In the genomic region with DNA sequence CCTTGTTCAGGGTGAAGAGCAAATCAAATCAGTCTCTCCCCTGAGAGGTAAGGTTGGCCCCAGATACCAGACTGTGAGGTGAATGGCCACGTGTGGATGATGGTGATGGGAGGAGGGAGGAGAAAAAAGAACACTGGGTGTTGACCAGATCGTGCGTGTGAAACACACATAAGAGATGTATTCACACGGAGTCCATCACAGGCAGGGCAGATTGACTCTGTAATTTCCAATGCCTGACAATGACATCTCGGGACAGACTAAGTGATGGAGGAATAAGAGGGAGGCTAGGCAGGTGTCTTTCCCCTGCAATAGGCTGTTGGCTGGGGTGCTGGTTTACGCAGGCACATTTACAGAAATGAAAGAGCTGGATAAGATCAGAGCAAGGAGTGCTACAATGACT, we compare ENCODE assay signal across 2 cellular contexts.
TF ChIP-seq lines count a peak whose summit lies in the region.

No MANE protein-coding gene starts in this region.

TF ChIP-seq in GM23338, 12 proteins besides CTCF, POLR2A, EP300 and RAD21 (continues in another document):
- TF ChIP-seq ZNF114 (CRISPR knock-in tag; IDR thresholded peaks at IDR 0.05) (no peak), STAT1 (IDR thresholded peaks at IDR 0.05; ENCODE audit: unreplicated experiment) (no peak), REST (IDR thresholded peaks at IDR 0.05; ENCODE audit: unreplicated experiment) (no peak), ETS1 (IDR thresholded peaks at IDR 0.05) (no peak), ZNF462 (CRISPR knock-in tag; IDR thresholded peaks at IDR 0.05) (no peak), CREB1 (CRISPR knock-in tag; IDR thresholded peaks at IDR 0.05; ENCODE audit: low read depth) (no peak), EZH2phosphoT487 (IDR thresholded peaks at IDR 0.05; ENCODE audit: unreplicated experiment) (no peak), NANOG (IDR thresholded peaks at IDR 0.05; ENCODE audit: borderline replicate concordance) (no peak), JUNB (IDR thresholded peaks at IDR 0.05; ENCODE audit: unreplicated experiment) (no peak), POLR2AphosphoS5 (IDR thresholded peaks at IDR 0.05; ENCODE audit: low read depth) (no peak)

TF ChIP-seq in GM12878, 131 proteins besides CTCF, POLR2A, EP300 and RAD21:
- TF ChIP-seq, protein P1, sequence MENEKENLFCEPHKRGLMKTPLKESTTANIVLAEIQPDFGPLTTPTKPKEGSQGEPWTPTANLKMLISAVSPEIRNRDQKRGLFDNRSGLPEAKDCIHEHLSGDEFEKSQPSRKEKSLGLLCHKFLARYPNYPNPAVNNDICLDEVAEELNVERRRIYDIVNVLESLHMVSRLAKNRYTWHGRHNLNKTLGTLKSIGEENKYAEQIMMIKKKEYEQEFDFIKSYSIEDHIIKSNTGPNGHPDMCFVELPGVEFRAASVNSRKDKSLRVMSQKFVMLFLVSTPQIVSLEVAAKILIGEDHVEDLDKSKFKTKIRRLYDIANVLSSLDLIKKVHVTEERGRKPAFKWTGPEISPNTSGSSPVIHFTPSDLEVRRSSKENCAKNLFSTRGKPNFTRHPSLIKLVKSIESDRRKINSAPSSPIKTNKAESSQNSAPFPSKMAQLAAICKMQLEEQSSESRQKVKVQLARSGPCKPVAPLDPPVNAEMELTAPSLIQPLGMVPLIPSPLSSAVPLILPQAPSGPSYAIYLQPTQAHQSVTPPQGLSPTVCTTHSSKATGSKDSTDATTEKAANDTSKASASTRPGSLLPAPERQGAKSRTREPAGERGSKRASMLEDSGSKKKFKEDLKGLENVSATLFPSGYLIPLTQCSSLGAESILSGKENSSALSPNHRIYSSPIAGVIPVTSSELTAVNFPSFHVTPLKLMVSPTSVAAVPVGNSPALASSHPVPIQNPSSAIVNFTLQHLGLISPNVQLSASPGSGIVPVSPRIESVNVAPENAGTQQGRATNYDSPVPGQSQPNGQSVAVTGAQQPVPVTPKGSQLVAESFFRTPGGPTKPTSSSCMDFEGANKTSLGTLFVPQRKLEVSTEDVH (IDR thresholded peaks at IDR 0.05; ENCODE audit: low read depth, partially characterized antibody) = no peak
- no peak for TF ChIP-seq CEBPB (IDR thresholded peaks at IDR 0.05; ENCODE audit: borderline replicate concordance in 1 of 2, low read depth in 2 of 2, low read length in 2 of 2)
- no peak for TF ChIP-seq NBN (IDR thresholded peaks at IDR 0.05)
- no peak for TF ChIP-seq ASH2L (IDR thresholded peaks at IDR 0.05; ENCODE audit: borderline replicate concordance, low read depth)
- no peak for TF ChIP-seq TBL1XR1 (IDR thresholded peaks at IDR 0.05; ENCODE audit: low read depth, low read length)
- TF ChIP-seq, protein P2, sequence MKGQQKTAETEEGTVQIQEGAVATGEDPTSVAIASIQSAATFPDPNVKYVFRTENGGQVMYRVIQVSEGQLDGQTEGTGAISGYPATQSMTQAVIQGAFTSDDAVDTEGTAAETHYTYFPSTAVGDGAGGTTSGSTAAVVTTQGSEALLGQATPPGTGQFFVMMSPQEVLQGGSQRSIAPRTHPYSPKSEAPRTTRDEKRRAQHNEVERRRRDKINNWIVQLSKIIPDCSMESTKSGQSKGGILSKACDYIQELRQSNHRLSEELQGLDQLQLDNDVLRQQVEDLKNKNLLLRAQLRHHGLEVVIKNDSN (IDR thresholded peaks at IDR 0.05; ENCODE audit: borderline replicate concordance, extremely low read length, insufficient read depth, low read depth, low read length) = no peak
- no peak for TF ChIP-seq EZH2 (IDR thresholded peaks at IDR 0.05; ENCODE audit: borderline replicate concordance, control insufficient read depth, low read depth, low read length)
- no peak for TF ChIP-seq BCLAF1 (IDR thresholded peaks at IDR 0.05)
- TF ChIP-seq KDM1A (IDR thresholded peaks at IDR 0.05; ENCODE audit: borderline replicate concordance) = no peak
- TF ChIP-seq KAT2A (conservative IDR thresholded peaks at IDR 0.05; ENCODE audit: control insufficient read depth, low read depth, low read length) = no peak
- no peak for TF ChIP-seq ATF2 (IDR thresholded peaks at IDR 0.05; ENCODE audit: low read length)
- TF ChIP-seq YY1 (IDR thresholded peaks at IDR 0.05; ENCODE audit: low read depth, low read length) = no peak
- TF ChIP-seq NRF1 (conservative IDR thresholded peaks at IDR 0.05; ENCODE audit: low read depth, low read length) = no peak
- no peak for TF ChIP-seq SKIL (IDR thresholded peaks at IDR 0.05; ENCODE audit: low read depth, poor library complexity, severe bottlenecking)
- TF ChIP-seq BMI1 (IDR thresholded peaks at IDR 0.05; ENCODE audit: borderline replicate concordance) = no peak
- TF ChIP-seq BRCA1 (IDR thresholded peaks at IDR 0.05; ENCODE audit: low read depth, low read length) = no peak
- no peak for TF ChIP-seq IKZF1 (conservative IDR thresholded peaks at IDR 0.05)
- no peak for TF ChIP-seq BACH1 (IDR thresholded peaks at IDR 0.05; ENCODE audit: borderline replicate concordance)
- no peak for TF ChIP-seq ATF7 (IDR thresholded peaks at IDR 0.05; ENCODE audit: low read depth)
- no peak for TF ChIP-seq SREBF1 (IDR thresholded peaks at IDR 0.05; ENCODE audit: low read length)
